2 cellular contexts compared by ENCODE assay signal in genomic region chr16:53047515-53047914, GRCh38. TPM values are rescaled to one million over a fixed set of nuclear protein-coding genes. Genes with fewer than 3 reads are reported as not detected.
"Had no signal": no experiment of that assay in that cellular context is flagged by ENCODE, and none has a peak within 500 bp of the region (broad histone marks: within the 10 kb centered on the region; RNA-seq: fewer than 3 reads in every experiment).

No MANE protein-coding gene starts in this region.

RNA-seq across cellular contexts. Expression of gene CHD9NB, which starts 5.2 kb away (rescaled TPM):
- total RNA-seq: smooth muscle cell had no signal
- polyA plus RNA-seq: naive thymus-derived CD4-positive, alpha-beta T cell; smooth muscle cell had no signal
